Comparison of ENCODE assay signal across 8 cellular contexts in genomic region chr1:112508242-112509004, GRCh38. TPM values are rescaled to one million over a fixed set of nuclear protein-coding genes. Genes with fewer than 3 reads are reported as not detected.
A peak's percentile ranks its signal among the peaks of the same experiment; 100 is the strongest.
DNase-seq lines count a peak whose midpoint lies in the region; ATAC-seq and TF ChIP-seq lines count a peak whose summit lies in the region.

Gene WNT2B (plus strand): TSS chr1:112508965. CDS start chr1:112509263, 298 bp downstream.

- no peaks in the 10 kb centered on the region for H3K4me1 ChIP-seq in endodermal cell (ENCODE audit: control insufficient read depth, insufficient read depth, low read length)
- H3K4me1 ChIP-seq in naive thymus-derived CD4-positive, alpha-beta T cell (ENCODE audit: control insufficient read depth in 2 of 2, insufficient read depth in 2 of 2, low read length in 2 of 2) = peaks cover 10 to 12% of the 10 kb centered on the region in 2 donors
- peaks cover 33% of the 10 kb centered on the region for H3K4me1 ChIP-seq in testis

- intact Hi-C loops in naive thymus-derived CD4-positive, alpha-beta T cell (cut with micrococcal nuclease) = loop anchor here (2.0 to 10.0 kb wide), 3 partner anchors 110 to 566 kb away; partner anchors contain the start of genes MOV10 (in 2 of the 2), CAPZA1 (in 1 of the 2), LRIG2 (in 1 of the 2) and ST7L (in 1 of the 2)
- intact Hi-C loops in testis (cut with DNase I; ENCODE audit: low total_unique reads) = no loop called here

- no peaks in the 10 kb centered on the region for H3K27me3 ChIP-seq in MG63
- peaks cover 85% of the 10 kb centered on the region for H3K27me3 ChIP-seq in endodermal cell (ENCODE audit: control insufficient read depth, insufficient read depth, low read length, poor library complexity, severe bottlenecking)
- peaks cover 0 to under 1% of the 10 kb centered on the region in 2 donors for H3K27me3 ChIP-seq in naive thymus-derived CD4-positive, alpha-beta T cell (ENCODE audit: control insufficient read depth in 2 of 2, insufficient read depth in 2 of 2, low read length in 2 of 2)
- H3K27me3 ChIP-seq in testis = no peaks in the 10 kb centered on the region

- no peaks in the 10 kb centered on the region for H3K9me3 Mint-ChIP-seq in endodermal cell
- H3K9me3 Mint-ChIP-seq in naive thymus-derived CD4-positive, alpha-beta T cell = peaks cover 0 to 1% (median 0%) of the 10 kb centered on the region in 11 donors

- H3K4me1 Mint-ChIP-seq in endodermal cell = peaks cover 12% of the 10 kb centered on the region
- peaks cover 3 to 16% (median 9%) of the 10 kb centered on the region in 7 donors for H3K4me1 Mint-ChIP-seq in naive thymus-derived CD4-positive, alpha-beta T cell

- H3K9me3 ChIP-seq in MG63 (no peaks in the 10 kb centered on the region), endodermal cell (ENCODE audit: control insufficient read depth, low read length) (no peaks in the 10 kb centered on the region), testis (no peaks in the 10 kb centered on the region)
- no peaks in the 10 kb centered on the region for H3K9me3 ChIP-seq in naive thymus-derived CD4-positive, alpha-beta T cell (ENCODE audit: control insufficient read depth in 2 of 3, low read length in 3 of 3)

- CTCF ChIA-PET in naive thymus-derived CD4-positive, alpha-beta T cell (lab: Charles Lee) = interaction anchor here (1.2 kb wide), 1 partner anchor 106 kb away, joined by 3 read pairs; no protein-coding TSS in a partner anchor

- no peak within 1 kb of the TSS for H3K27ac Mint-ChIP-seq in endodermal cell
- peak within 1 kb of the TSS in 1 of 9 donors; percentile 25 for H3K27ac Mint-ChIP-seq in naive thymus-derived CD4-positive, alpha-beta T cell

- H3K36me3 Mint-ChIP-seq in endodermal cell (ENCODE audit: low read depth) = no peaks in the 10 kb centered on the region
- H3K36me3 Mint-ChIP-seq in naive thymus-derived CD4-positive, alpha-beta T cell = no peaks in the 10 kb centered on the region

- no peak for TF ChIP-seq POLR2A in testis (IDR thresholded peaks at IDR 0.05)

- H3K27ac ChIP-seq in endodermal cell (ENCODE audit: low read depth, low read length) = no peak within 1 kb of the TSS
- no peak within 1 kb of the TSS for H3K27ac ChIP-seq in naive thymus-derived CD4-positive, alpha-beta T cell (ENCODE audit: low read depth, low read length)
- H3K27ac ChIP-seq in testis = peak within 1 kb of the TSS; percentile 31 to 71

- DNase-seq in NCI-H2196 (lab: John Stamatoyannopoulos, UW; ENCODE audit: unreplicated experiment) (peak; percentile 11), NCI-H2196 treated with DMSO at 0.1 percent for 48 hours (lab: John Stamatoyannopoulos, UW; ENCODE audit: unreplicated experiment) (no peak), MG63 (peak; percentile 56), endodermal cell (peak; percentile 90), testis (peak; percentile 61), NCI-H446 treated with DMSO at 0.1 percent for 48 hours (lab: John Stamatoyannopoulos, UW) (no peak)
- peak; percentile 13 to 26 for DNase-seq in activated CD8-positive, alpha-beta memory T cell treated with anti-CD3 and anti-CD28 coated beads for 1 hour (ENCODE audit: extremely low read depth in 1 of 2, low read depth in 1 of 2)
- DNase-seq in naive thymus-derived CD4-positive, alpha-beta T cell = peak; percentile 37 to 60 (median 52)

- TF ChIP-seq CTCF in endodermal cell (conservative IDR thresholded peaks at IDR 0.05) = peak; percentile 1
- TF ChIP-seq CTCF in testis (IDR thresholded peaks at IDR 0.05) = no peak

- POLR2A ChIA-PET in naive thymus-derived CD4-positive, alpha-beta T cell (lab: Charles Lee) = interaction anchor here (1.1 kb wide), 1 partner anchor 109 kb away, joined by 6 read pairs; no protein-coding TSS in a partner anchor

- WGBS in endodermal cell (ENCODE audit: insufficient coverage in 1 of 2, insufficient read length in 1 of 2), 2 experiments = 0 to 3% methylated on average over 23 to 71 of the region's 71 CpGs
- 0 to 1% methylated on average over 15 to 53 of the region's 71 CpGs for WGBS in testis, 2 donors

- H3K27me3 Mint-ChIP-seq in endodermal cell (ENCODE audit: insufficient read depth) = peaks cover 91% of the 10 kb centered on the region
- peaks cover 17 to 63% (median 23%) of the 10 kb centered on the region in 5 donors for H3K27me3 Mint-ChIP-seq in naive thymus-derived CD4-positive, alpha-beta T cell

- H3K36me3 ChIP-seq in MG63 (no peaks in the 10 kb centered on the region; the same call in 1 of the 2 replicates), endodermal cell (ENCODE audit: control insufficient read depth, insufficient read depth, low read length) (no peaks in the 10 kb centered on the region), testis (ENCODE audit: low read depth, missing control alignments) (no peaks in the 10 kb centered on the region)
- no peaks in the 10 kb centered on the region for H3K36me3 ChIP-seq in naive thymus-derived CD4-positive, alpha-beta T cell (ENCODE audit: control insufficient read depth in 2 of 3, insufficient read depth in 3 of 3, low read length in 3 of 3)

- peak; percentile 85 for ATAC-seq in naive thymus-derived CD4-positive, alpha-beta T cell

- peak within 1 kb of the TSS; percentile 61 for H3K4me3 Mint-ChIP-seq in endodermal cell
- H3K4me3 Mint-ChIP-seq in naive thymus-derived CD4-positive, alpha-beta T cell = peak within 1 kb of the TSS; percentile 74 to 90 (median 82)

- no peak within 1 kb of the TSS for H3K9ac ChIP-seq in endodermal cell (ENCODE audit: extremely low read depth, low read length, poor library complexity, severe bottlenecking)

- H3K4me3 ChIP-seq in MG63 (peak within 1 kb of the TSS; percentile 59), endodermal cell (ENCODE audit: low read length) (peak within 1 kb of the TSS; percentile 80), testis (peak within 1 kb of the TSS; percentile 59 to 75)
- peak within 1 kb of the TSS; percentile 57 for H3K4me3 ChIP-seq in naive thymus-derived CD4-positive, alpha-beta T cell (ENCODE audit: low read length)

RNA-seq across cellular contexts. Expression of gene WNT2B, which starts in this region (rescaled TPM):
- total RNA-seq in MG63 (2014; rRNA removed; shearing (Covaris generic); ENCODE audit: low replicate concordance) = 11.0 and 12.0 TPM in 2 replicates
- total RNA-seq in endodermal cell (under 1 TPM; 0.51 to 0.57 TPM), testis (10 to 100 TPM; 10.6 to 14.7 TPM)
- polyA plus RNA-seq in endodermal cell (2013, experiment 1 of 2) = 1.5 TPM
- 1.8 TPM for polyA plus RNA-seq in endodermal cell (2013, experiment 2 of 2)
- total RNA-seq in naive thymus-derived CD4-positive, alpha-beta T cell = under 1 TPM in 4 of 5 experiments, not detected in 1; 0.38 to 0.94 (median 0.61) TPM
- under 1 TPM; 0.05 to 0.55 TPM for polyA plus RNA-seq in naive thymus-derived CD4-positive, alpha-beta T cell
- polyA plus RNA-seq in testis (ENCODE audit: insufficient read depth, low read depth, low replicate concordance) = 9.1 TPM

Comparison
In these comparisons a context has a peak if more than half of its experiments do, and no peak if none do; other contexts are left out.
1. DNase-seq: peak in NCI-H2196 (single experiment), MG63 (single experiment), activated CD8-positive, alpha-beta memory T cell treated with anti-CD3 and anti-CD28 coated beads for 1 hour (2 of 2), endodermal cell (single experiment) and testis (single experiment); none in NCI-H2196 treated with DMSO at 0.1 percent for 48 hours (single experiment) and NCI-H446 treated with DMSO at 0.1 percent for 48 hours (single experiment).
2. Peak in DNase-seq, ATAC-seq and H3K4me3 ChIP-seq in naive thymus-derived CD4-positive, alpha-beta T cell; RNA of the gene not detected or under 1 TPM.
3. H3K27ac ChIP-seq: peak in testis (2 of 2); none in endodermal cell (single experiment) and naive thymus-derived CD4-positive, alpha-beta T cell (single experiment).
4. Peak in every context shown above with its lines, with median percentiles within 50 percentile points of each other: H3K4me3 ChIP-seq.